In genomic region chr3:140388525-140388924, GRCh38 we compare ENCODE assay signal across 19 cellular contexts.
"Had no signal": no experiment of that assay in that cellular context is flagged by ENCODE, and none has a peak within 500 bp of the region (broad histone marks: within the 10 kb centered on the region; RNA-seq: fewer than 3 reads in every experiment).

No MANE protein-coding gene starts in this region.

- H3K36me3 Mint-ChIP-seq: activated naive CD4-positive, alpha-beta T cell treated with anti-CD3 and anti-CD28 coated beads, Interleukin-2, amount 10 ng/mL, durations not matched to agents 7 days and 5 days; natural killer cell had no signal

- H3K9me3 ChIP-seq: gastrocnemius medialis, heart left ventricle, right atrium auricular region, suprapubic skin had no signal

- DNase-seq: activated CD4-positive, alpha-beta memory T cell treated with anti-CD3 and anti-CD28 coated beads, Interleukin-2, amount 10 ng/mL, durations not matched to agents 7 days and 5 days; activated CD4-positive, alpha-beta T cell treated with anti-CD3 and anti-CD28 coated beads for 36 hours; activated naive CD4-positive, alpha-beta T cell treated with anti-CD3 and anti-CD28 coated beads, Interleukin-2, amount 10 ng/mL, durations not matched to agents 7 days and 5 days; activated T-cell treated with anti-CD3 and anti-CD28 coated beads, Interleukin-2, amount 50 U/mL, for 24 hours; dorsolateral prefrontal cortex; erythroblast; gastrocnemius medialis; heart left ventricle; mesendoderm; natural killer cell; posterior cingulate gyrus; stimulated activated CD4-positive, alpha-beta T cell treated with anti-CD3 and anti-CD28 coated beads, Interleukin-15, amount 100 ng/mL, for 24 hours; stimulated activated CD4-positive, alpha-beta T cell treated with anti-CD3 and anti-CD28 coated beads, Interleukin-4, amount 100 ng/mL, for 24 hours; stimulated activated CD8-positive, alpha-beta memory T cell treated with anti-CD3 and anti-CD28 coated beads, Interleukin-4, amount 100 ng/mL, for 48 hours; stimulated activated naive CD8-positive, alpha-beta T cell treated with anti-CD3 and anti-CD28 coated beads, Interleukin-15, Interleukin-2, amounts not matched to agents 100 U/mL and 50 U/mL, for 24 hours; T-helper 17 cell; trophoblast cell had no signal

- H3K27ac Mint-ChIP-seq: activated CD4-positive, alpha-beta memory T cell treated with anti-CD3 and anti-CD28 coated beads, Interleukin-2, amount 10 ng/mL, durations not matched to agents 7 days and 5 days; activated CD4-positive, alpha-beta T cell treated with anti-CD3 and anti-CD28 coated beads for 36 hours; activated naive CD4-positive, alpha-beta T cell treated with anti-CD3 and anti-CD28 coated beads, Interleukin-2, amount 10 ng/mL, durations not matched to agents 7 days and 5 days; activated T-cell treated with anti-CD3 and anti-CD28 coated beads, Interleukin-2, amount 50 U/mL, for 24 hours; natural killer cell; T-helper 17 cell had no signal

- H3K4me1 ChIP-seq: gastrocnemius medialis had no signal

- H3K9me3 Mint-ChIP-seq: activated CD4-positive, alpha-beta memory T cell treated with anti-CD3 and anti-CD28 coated beads, Interleukin-2, amount 10 ng/mL, durations not matched to agents 7 days and 5 days; activated naive CD4-positive, alpha-beta T cell treated with anti-CD3 and anti-CD28 coated beads, Interleukin-2, amount 10 ng/mL, durations not matched to agents 7 days and 5 days; activated T-cell treated with anti-CD3 and anti-CD28 coated beads, Interleukin-2, amount 50 U/mL, for 24 hours; natural killer cell had no signal

- H3K4me1 Mint-ChIP-seq: activated CD4-positive, alpha-beta memory T cell treated with anti-CD3 and anti-CD28 coated beads, Interleukin-2, amount 10 ng/mL, durations not matched to agents 7 days and 5 days; activated CD4-positive, alpha-beta T cell treated with anti-CD3 and anti-CD28 coated beads for 36 hours; activated naive CD4-positive, alpha-beta T cell treated with anti-CD3 and anti-CD28 coated beads, Interleukin-2, amount 10 ng/mL, durations not matched to agents 7 days and 5 days; natural killer cell; T-helper 17 cell had no signal

- H3K36me3 ChIP-seq: gastrocnemius medialis, heart left ventricle, right atrium auricular region, suprapubic skin had no signal

- H3K4me3 Mint-ChIP-seq: activated CD4-positive, alpha-beta memory T cell treated with anti-CD3 and anti-CD28 coated beads, Interleukin-2, amount 10 ng/mL, durations not matched to agents 7 days and 5 days; activated CD4-positive, alpha-beta T cell treated with anti-CD3 and anti-CD28 coated beads for 36 hours; activated naive CD4-positive, alpha-beta T cell treated with anti-CD3 and anti-CD28 coated beads, Interleukin-2, amount 10 ng/mL, durations not matched to agents 7 days and 5 days; activated T-cell treated with anti-CD3 and anti-CD28 coated beads, Interleukin-2, amount 50 U/mL, for 24 hours; natural killer cell; T-helper 17 cell had no signal

- H3K27me3 ChIP-seq: dorsolateral prefrontal cortex, gastrocnemius medialis, right atrium auricular region, suprapubic skin had no signal

- H3K27ac ChIP-seq: dorsolateral prefrontal cortex, gastrocnemius medialis, heart left ventricle, right atrium auricular region, suprapubic skin had no signal

- H3K4me3 ChIP-seq: dorsolateral prefrontal cortex, gastrocnemius medialis, heart left ventricle, right atrium auricular region, suprapubic skin had no signal

- H3K27me3 Mint-ChIP-seq: activated CD4-positive, alpha-beta memory T cell treated with anti-CD3 and anti-CD28 coated beads, Interleukin-2, amount 10 ng/mL, durations not matched to agents 7 days and 5 days; activated naive CD4-positive, alpha-beta T cell treated with anti-CD3 and anti-CD28 coated beads, Interleukin-2, amount 10 ng/mL, durations not matched to agents 7 days and 5 days; activated T-cell treated with anti-CD3 and anti-CD28 coated beads, Interleukin-2, amount 50 U/mL, for 24 hours had no signal
